ENCODE assay signal across 1 cellular context in the genomic region with DNA sequence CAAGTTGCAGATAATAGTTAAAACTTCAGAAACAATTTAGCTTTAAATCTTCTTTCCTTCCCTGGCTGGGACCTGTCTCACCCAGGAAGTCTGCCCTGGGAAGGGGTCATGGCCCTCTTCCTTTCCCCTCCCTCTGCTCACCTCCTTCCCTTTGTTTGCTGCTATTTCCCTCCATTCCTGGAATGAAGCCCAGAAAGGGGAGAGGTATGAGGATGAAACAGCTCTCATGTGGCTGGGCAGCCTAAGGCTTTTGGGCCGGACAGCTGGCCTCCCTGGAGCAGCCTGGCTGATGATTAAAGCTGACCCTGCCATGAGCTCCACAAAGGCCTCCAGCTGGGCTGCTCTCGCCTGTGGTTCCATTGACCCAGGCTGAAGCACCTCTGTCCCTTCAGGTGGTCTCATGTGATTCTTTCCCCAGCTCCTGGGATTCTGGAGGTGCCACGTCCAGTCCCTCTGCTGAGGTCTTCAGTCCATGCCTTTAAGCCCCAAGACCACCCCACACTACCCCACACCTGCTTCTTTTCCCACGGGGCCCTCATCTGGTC.
A peak's percentile ranks its signal among the peaks of the same experiment; 100 is the strongest.
TF ChIP-seq lines count a peak whose summit lies in the region.

No MANE protein-coding gene starts in this region.

TF ChIP-seq in HepG2, 621 proteins besides CTCF, POLR2A, EP300 and RAD21 (continued from another document and continues in another):
- TF ChIP-seq THAP8 (CRISPR knock-in tag; IDR thresholded peaks at IDR 0.05; ENCODE audit: borderline replicate concordance) (no peak), KLF11 (CRISPR knock-in tag; IDR thresholded peaks at IDR 0.05) (peak; percentile 92), ARID4A (CRISPR knock-in tag; IDR thresholded peaks at IDR 0.05; ENCODE audit: borderline replicate concordance) (peak; percentile 44; the same call in 1 of the 2 replicates), ETV5 (CRISPR knock-in tag; IDR thresholded peaks at IDR 0.05; ENCODE audit: borderline replicate concordance) (peak; percentile 95), BCL6 (CRISPR knock-in tag; IDR thresholded peaks at IDR 0.05) (peak; percentile 90), RORA (CRISPR knock-in tag; IDR thresholded peaks at IDR 0.05) (no peak), MXD4 (CRISPR knock-in tag; IDR thresholded peaks at IDR 0.05) (peak; percentile 48; the same call in 1 of the 2 replicates), ZNF550 (CRISPR knock-in tag; IDR thresholded peaks at IDR 0.05; ENCODE audit: borderline replicate concordance) (no peak), KIAA2018 (CRISPR knock-in tag; IDR thresholded peaks at IDR 0.05; ENCODE audit: borderline replicate concordance) (no peak), CC2D1A (CRISPR knock-in tag; IDR thresholded peaks at IDR 0.05) (no peak), MBNL3 (CRISPR knock-in tag; conservative IDR thresholded peaks at IDR 0.05) (no peak), ZFP36 (IDR thresholded peaks at IDR 0.05; ENCODE audit: borderline replicate concordance, low read depth, low read length, partially characterized antibody) (no peak), CBX5 (CRISPR knock-in tag; IDR thresholded peaks at IDR 0.05; ENCODE audit: borderline replicate concordance) (peak; percentile 87; the same call in 1 of the 2 replicates), NFRKB (IDR thresholded peaks at IDR 0.05) (no peak), ZNF232 (CRISPR knock-in tag; IDR thresholded peaks at IDR 0.05; ENCODE audit: borderline replicate concordance) (peak; percentile 74; the same call in 1 of the 2 replicates), DMTF1 (CRISPR knock-in tag; IDR thresholded peaks at IDR 0.05) (no peak), TEAD3 (CRISPR knock-in tag; optimal IDR thresholded peaks at IDR 0.05; ENCODE audit: borderline replicate concordance) (peak; percentile 96), MZF1 (CRISPR knock-in tag; IDR thresholded peaks at IDR 0.05; ENCODE audit: borderline replicate concordance) (peak; percentile 59; the same call in 1 of the 2 replicates), ZNF878 (CRISPR knock-in tag; IDR thresholded peaks at IDR 0.05) (peak; percentile 35; the same call in 1 of the 2 replicates), GABPB1 (CRISPR knock-in tag; IDR thresholded peaks at IDR 0.05) (peak; percentile 64), ZNF12 (CRISPR knock-in tag; IDR thresholded peaks at IDR 0.05) (peak; percentile 96), ZNF614 (CRISPR knock-in tag; IDR thresholded peaks at IDR 0.05; ENCODE audit: borderline replicate concordance) (peak; percentile 95), MTA3 (CRISPR knock-in tag; IDR thresholded peaks at IDR 0.05) (no peak), ZFAT (CRISPR knock-in tag; conservative IDR thresholded peaks at IDR 0.05) (0 out of 2 replicates have a peak, but pooled peaks have one; percentile 57), ISX (CRISPR knock-in tag; conservative IDR thresholded peaks at IDR 0.05) (no peak), ZMYM2 (CRISPR knock-in tag; IDR thresholded peaks at IDR 0.05) (peak; percentile 86), MEF2D (CRISPR knock-in tag; IDR thresholded peaks at IDR 0.05) (peak; percentile 87), FOXK2 (IDR thresholded peaks at IDR 0.05) (no peak), NCOA5 (CRISPR knock-in tag; IDR thresholded peaks at IDR 0.05) (no peak), MYPOP (CRISPR knock-in tag; IDR thresholded peaks at IDR 0.05) (no peak), ZNF430 (CRISPR knock-in tag; IDR thresholded peaks at IDR 0.05) (peak; percentile 99), U2AF1 (optimal IDR thresholded peaks at IDR 0.05; ENCODE audit: low read depth, low read length) (no peak), ZNF292 (CRISPR knock-in tag; IDR thresholded peaks at IDR 0.05; ENCODE audit: borderline replicate concordance, low read depth) (peak; percentile 91), ZNF724P (CRISPR knock-in tag; IDR thresholded peaks at IDR 0.05; ENCODE audit: borderline replicate concordance) (no peak), THRA (CRISPR knock-in tag; IDR thresholded peaks at IDR 0.05; ENCODE audit: borderline replicate concordance) (peak; percentile 98), KMT2B (CRISPR knock-in tag; IDR thresholded peaks at IDR 0.05) (peak; percentile 81), LCORL (IDR thresholded peaks at IDR 0.05) (no peak), LCORL (CRISPR knock-in tag; IDR thresholded peaks at IDR 0.05) (peak; percentile 79; the same call in 1 of the 2 replicates)
- TF ChIP-seq, protein P1, sequence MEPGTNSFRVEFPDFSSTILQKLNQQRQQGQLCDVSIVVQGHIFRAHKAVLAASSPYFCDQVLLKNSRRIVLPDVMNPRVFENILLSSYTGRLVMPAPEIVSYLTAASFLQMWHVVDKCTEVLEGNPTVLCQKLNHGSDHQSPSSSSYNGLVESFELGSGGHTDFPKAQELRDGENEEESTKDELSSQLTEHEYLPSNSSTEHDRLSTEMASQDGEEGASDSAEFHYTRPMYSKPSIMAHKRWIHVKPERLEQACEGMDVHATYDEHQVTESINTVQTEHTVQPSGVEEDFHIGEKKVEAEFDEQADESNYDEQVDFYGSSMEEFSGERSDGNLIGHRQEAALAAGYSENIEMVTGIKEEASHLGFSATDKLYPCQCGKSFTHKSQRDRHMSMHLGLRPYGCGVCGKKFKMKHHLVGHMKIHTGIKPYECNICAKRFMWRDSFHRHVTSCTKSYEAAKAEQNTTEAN (CRISPR knock-in tag; conservative IDR thresholded peaks at IDR 0.05) = peak; percentile 80
- TF ChIP-seq, protein P2, sequence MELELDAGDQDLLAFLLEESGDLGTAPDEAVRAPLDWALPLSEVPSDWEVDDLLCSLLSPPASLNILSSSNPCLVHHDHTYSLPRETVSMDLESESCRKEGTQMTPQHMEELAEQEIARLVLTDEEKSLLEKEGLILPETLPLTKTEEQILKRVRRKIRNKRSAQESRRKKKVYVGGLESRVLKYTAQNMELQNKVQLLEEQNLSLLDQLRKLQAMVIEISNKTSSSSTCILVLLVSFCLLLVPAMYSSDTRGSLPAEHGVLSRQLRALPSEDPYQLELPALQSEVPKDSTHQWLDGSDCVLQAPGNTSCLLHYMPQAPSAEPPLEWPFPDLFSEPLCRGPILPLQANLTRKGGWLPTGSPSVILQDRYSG (CRISPR knock-in tag; IDR thresholded peaks at IDR 0.05) = 0 out of 2 replicates have a peak, but pooled peaks have one; percentile 54
